In the genomic region with DNA sequence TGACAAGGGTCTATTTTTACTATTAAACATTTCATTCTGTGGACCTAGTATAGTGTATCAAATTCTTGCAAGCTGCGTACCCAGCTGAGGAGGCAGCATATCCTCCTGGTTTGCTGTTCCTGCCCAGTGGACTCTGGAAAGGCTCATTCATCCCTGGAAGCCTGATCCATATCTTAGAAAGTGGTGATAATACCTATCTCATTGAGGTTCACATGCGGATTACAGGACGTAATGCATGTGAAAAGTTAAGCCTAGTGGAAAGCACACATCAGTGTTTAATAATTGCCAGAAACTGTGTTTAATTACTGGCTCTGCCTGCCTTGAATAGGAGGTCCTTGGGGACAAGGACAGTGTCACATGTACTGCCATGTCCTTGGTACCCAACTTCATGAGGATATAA, we compare ENCODE assay signal across 26 cellular contexts.
"Had no signal": no experiment of that assay in that cellular context is flagged by ENCODE, and none has a peak within 500 bp of the region (broad histone marks: within the 10 kb centered on the region; RNA-seq: fewer than 3 reads in every experiment).

No MANE protein-coding gene starts in this region.

- H3K4me1 Mint-ChIP-seq: naive thymus-derived CD4-positive, alpha-beta T cell; stimulated activated naive B cell treated with anti-CD40 and anti-IgM and Interleukin-4, amounts not matched to agents 10 μg/mL and 1 μg/mL and 100 μg/mL, for 72 hours had no signal

- H3K27me3 Mint-ChIP-seq: naive thymus-derived CD4-positive, alpha-beta T cell; natural killer cell treated with Interleukin-12 subunit alpha and Interleukin-12 subunit beta and Interleukin-15 and Interleukin-18, amount 100 ng/mL, for 72 hours; stimulated activated naive B cell treated with anti-CD40 and anti-IgM and Interleukin-4, amounts not matched to agents 10 μg/mL and 1 μg/mL and 100 μg/mL, for 72 hours had no signal

- ATAC-seq: heart left ventricle; mucosa of descending colon; naive thymus-derived CD4-positive, alpha-beta T cell; natural killer cell treated with Interleukin-12 subunit alpha and Interleukin-12 subunit beta and Interleukin-15 and Interleukin-18, amount 100 ng/mL, for 72 hours; right lobe of liver; stimulated activated naive B cell treated with anti-CD40 and anti-IgM and Interleukin-4, amounts not matched to agents 10 μg/mL and 1 μg/mL and 100 μg/mL, for 72 hours; stimulated activated naive CD8-positive, alpha-beta T cell treated with anti-CD3 and anti-CD28 coated beads, Interleukin-15, Interleukin-2, amounts not matched to agents 100 U/mL and 50 U/mL, for 24 hours had no signal

- H3K27ac Mint-ChIP-seq: naive thymus-derived CD4-positive, alpha-beta T cell; natural killer cell treated with Interleukin-12 subunit alpha and Interleukin-12 subunit beta and Interleukin-15 and Interleukin-18, amount 100 ng/mL, for 72 hours; stimulated activated naive B cell treated with anti-CD40 and anti-IgM and Interleukin-4, amounts not matched to agents 10 μg/mL and 1 μg/mL and 100 μg/mL, for 72 hours had no signal

- H3K9ac ChIP-seq: parathyroid adenoma had no signal

- H3K27me3 ChIP-seq: heart left ventricle, neutrophil, right atrium auricular region, right lobe of liver, stomach, testis, thyroid gland, transverse colon, upper lobe of left lung had no signal

- H3K9me3 ChIP-seq: heart left ventricle, left ventricle myocardium inferior, neutrophil, right atrium auricular region, right lobe of liver, stomach, testis, thyroid gland, transverse colon, upper lobe of left lung had no signal

- H3K36me3 ChIP-seq: heart left ventricle, left ventricle myocardium inferior, neutrophil, right atrium auricular region, right lobe of liver, stomach, thyroid gland, transverse colon, upper lobe of left lung had no signal

- FAIRE-seq: urothelium cell line had no signal

- H3K4me3 ChIP-seq: heart left ventricle, left ventricle myocardium inferior, lung, mucosa of descending colon, right atrium auricular region, right lobe of liver, skin epidermis, stomach, testis, thyroid gland, transverse colon, upper lobe of left lung had no signal

- DNase-seq: heart left ventricle; islet precursor cell; left ventricle myocardium inferior; midbrain; mucosa of descending colon; naive thymus-derived CD4-positive, alpha-beta T cell; occipital lobe; right lobe of liver; stimulated activated CD4-positive, alpha-beta T cell treated with anti-CD3 and anti-CD28 coated beads, Interleukin-12 subunit alpha, Interleukin-12 subunit beta, amount 100 ng/mL, for 4 hours; stimulated activated CD4-positive, alpha-beta T cell treated with anti-CD3 and anti-CD28 coated beads, Interleukin-15, amount 100 ng/mL, for 24 hours; stimulated activated CD4-positive, alpha-beta T cell treated with anti-CD3 and anti-CD28 coated beads, Interleukin-2, amount 100 ng/mL, for 24 hours; stimulated activated CD4-positive, alpha-beta T cell treated with anti-CD3 and anti-CD28 coated beads, Interleukin-4, amount 100 ng/mL, for 1 hour; stimulated activated naive B cell treated with anti-CD40 and anti-IgM and Interleukin-4, amounts not matched to agents 10 μg/mL and 1 μg/mL and 100 μg/mL, for 72 hours; stimulated activated naive CD8-positive, alpha-beta T cell treated with anti-CD3 and anti-CD28 coated beads, Interleukin-15, Interleukin-2, amounts not matched to agents 100 U/mL and 50 U/mL, for 24 hours; stomach; testis; thyroid gland; transverse colon; upper lobe of left lung had no signal

- H3K79me2 ChIP-seq: parathyroid adenoma had no signal

- H3K36me3 Mint-ChIP-seq: natural killer cell treated with Interleukin-12 subunit alpha and Interleukin-12 subunit beta and Interleukin-15 and Interleukin-18, amount 100 ng/mL, for 72 hours; stimulated activated naive B cell treated with anti-CD40 and anti-IgM and Interleukin-4, amounts not matched to agents 10 μg/mL and 1 μg/mL and 100 μg/mL, for 72 hours had no signal

- H2AFZ ChIP-seq: parathyroid adenoma had no signal

- H3K27ac ChIP-seq: heart left ventricle, left ventricle myocardium inferior, neutrophil, parathyroid adenoma, right atrium auricular region, right lobe of liver, skin epidermis, stomach, testis, thyroid gland, transverse colon, upper lobe of left lung had no signal

- H3K4me1 ChIP-seq: heart left ventricle, left ventricle myocardium inferior, parathyroid adenoma, right atrium auricular region, right lobe of liver, stomach, testis, thyroid gland, transverse colon, upper lobe of left lung had no signal

- H3K4me3 Mint-ChIP-seq: naive thymus-derived CD4-positive, alpha-beta T cell; natural killer cell treated with Interleukin-12 subunit alpha and Interleukin-12 subunit beta and Interleukin-15 and Interleukin-18, amount 100 ng/mL, for 72 hours; stimulated activated naive B cell treated with anti-CD40 and anti-IgM and Interleukin-4, amounts not matched to agents 10 μg/mL and 1 μg/mL and 100 μg/mL, for 72 hours had no signal
